Comparison of ENCODE assay signal across 22 cellular contexts in the genomic region with DNA sequence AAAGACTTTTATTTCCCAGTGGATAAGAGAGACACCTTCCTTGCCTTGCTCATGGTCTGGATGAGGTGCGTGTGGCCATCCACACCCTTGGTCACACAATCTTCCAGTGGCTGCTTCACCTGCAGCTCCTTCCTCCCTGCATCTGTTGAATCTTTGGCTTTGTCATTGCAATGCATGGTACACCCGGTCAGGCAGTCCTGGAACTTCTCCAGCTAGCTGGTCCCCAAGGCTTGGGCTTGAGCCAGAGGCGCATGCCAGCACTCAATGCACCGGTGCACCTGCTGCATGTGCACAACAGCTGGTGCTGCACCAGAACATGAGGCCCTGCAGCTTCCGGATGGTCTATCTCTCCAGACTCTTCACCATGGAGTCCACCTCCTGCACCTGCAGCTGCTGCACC.
"Had no signal": no experiment of that assay in that cellular context is flagged by ENCODE, and none has a peak within 500 bp of the region (broad histone marks: within the 10 kb centered on the region; RNA-seq: fewer than 3 reads in every experiment).

No MANE protein-coding gene starts in this region.

- DNase-seq: MV-4-11, NCI-H1048, NCI-H1105, NCI-H1417, NCI-H1436 treated with DMSO at 0.1 percent for 48 hours, NCI-H1694, NCI-H187 treated with DMSO at 0.1 percent for 48 hours, NCI-H2081 treated with DMSO at 0.1 percent for 48 hours, NCI-H2171, NCI-H226, NCI-H446, NCI-H510A, NCI-H524 treated with DMSO at 0.1 percent for 48 hours, NCI-H69, NCI-H82, SHP77, T-helper 1 cell had no signal

- ATAC-seq: K562, SK-N-SH treated with all-trans-retinoic acid at 6 μM for 48 hours had no signal

- H3K27ac ChIP-seq: HL-60, KMS-11, RWPE1 had no signal

- H3K4me3 ChIP-seq: K562 had no signal
